8 cellular contexts compared by ENCODE assay signal in the genomic region with DNA sequence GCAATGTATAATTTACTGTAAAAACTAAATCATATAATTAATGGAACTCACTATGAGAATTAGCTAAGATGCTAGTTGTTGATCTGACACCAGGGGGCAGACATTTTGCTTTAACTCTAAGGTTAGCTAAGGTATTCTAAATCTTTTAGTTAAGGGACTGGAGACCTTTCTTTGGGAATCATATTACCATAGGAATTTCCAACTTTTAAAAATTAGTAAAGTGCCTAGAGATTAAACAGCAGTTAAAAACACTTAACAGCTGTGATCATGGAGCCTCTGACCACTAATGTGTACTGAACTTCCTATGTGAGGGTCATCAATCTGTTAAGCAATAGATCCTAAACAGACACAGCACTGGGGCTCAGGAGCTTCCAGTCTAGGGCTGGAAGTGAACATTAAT.
DNase-seq lines count a peak whose midpoint lies in the region; ATAC-seq and TF ChIP-seq lines count a peak whose summit lies in the region.

No MANE protein-coding gene starts in this region.

- DNase-seq in COLO668 (lab: John Stamatoyannopoulos, UW; ENCODE audit: unreplicated experiment) (peak; percentile 42), GM20000 (ENCODE audit: low spot score) (peak; percentile 39), NCI-H2171 treated with DMSO at 0.1 percent for 48 hours (lab: John Stamatoyannopoulos, UW) (peak; percentile 17), left lobe of liver (ENCODE audit: low spot score) (no peak)
- no peak for DNase-seq in activated T-helper 1 cell treated with anti-CD3 and anti-CD28 coated beads, Interleukin-12 subunit alpha, Interleukin-12 subunit beta, Interleukin-2, Interleukin-4 antibody, amounts not matched to agents 30 ng/mL and 10 ng/mL and 1 ng/mL, durations not matched to agents 14 hours and 24 hours and 36 hours (ENCODE audit: low spot score)

- H3K4me3 Mint-ChIP-seq in brain: no peak overlapping the region
- H3K4me3 Mint-ChIP-seq in activated T-helper 1 cell treated with anti-CD3 and anti-CD28 coated beads, Interleukin-12 subunit alpha, Interleukin-12 subunit beta, Interleukin-2, Interleukin-4 antibody, amounts not matched to agents 30 ng/mL and 10 ng/mL and 1 ng/mL, durations not matched to agents 14 hours and 24 hours and 36 hours: no peak overlapping the region

- ATAC-seq in left lobe of liver (peak; percentile 85), GM19467 (IDR thresholded peaks at IDR 0.05; ENCODE audit: unreplicated experiment) (no peak), GM18861 (IDR thresholded peaks at IDR 0.05; ENCODE audit: unreplicated experiment) (no peak)

- TF ChIP-seq CTCF in GM20000 (IDR thresholded peaks at IDR 0.05; ENCODE audit: extremely low read depth, missing control alignments) (peak; percentile 41), brain (conservative IDR thresholded peaks at IDR 0.05) (peak; percentile 80 to 85)

- intact Hi-C loops in activated T-helper 1 cell treated with anti-CD3 and anti-CD28 coated beads, Interleukin-12 subunit alpha, Interleukin-12 subunit beta, Interleukin-2, Interleukin-4 antibody, amounts not matched to agents 30 ng/mL and 10 ng/mL and 1 ng/mL, durations not matched to agents 14 hours and 24 hours and 36 hours (cut with micrococcal nuclease): loop anchor here (1.0 kb wide), 1 partner anchor 236 kb away; no protein-coding TSS in a partner anchor

- no peaks in the 10 kb centered on the region for H3K27me3 Mint-ChIP-seq in brain
- no peaks in the 10 kb centered on the region for H3K27me3 Mint-ChIP-seq in activated T-helper 1 cell treated with anti-CD3 and anti-CD28 coated beads, Interleukin-12 subunit alpha, Interleukin-12 subunit beta, Interleukin-2, Interleukin-4 antibody, amounts not matched to agents 30 ng/mL and 10 ng/mL and 1 ng/mL, durations not matched to agents 14 hours and 24 hours and 36 hours (ENCODE audit: insufficient read depth)

- no peak overlapping the region for H3K27ac Mint-ChIP-seq in brain
- H3K27ac Mint-ChIP-seq in activated T-helper 1 cell treated with anti-CD3 and anti-CD28 coated beads, Interleukin-12 subunit alpha, Interleukin-12 subunit beta, Interleukin-2, Interleukin-4 antibody, amounts not matched to agents 30 ng/mL and 10 ng/mL and 1 ng/mL, durations not matched to agents 14 hours and 24 hours and 36 hours: no peak overlapping the region

- H3K9me3 Mint-ChIP-seq in brain: peaks cover 0 to 3% (median 0%) of the 10 kb centered on the region in 5 experiments
- no peaks in the 10 kb centered on the region for H3K9me3 Mint-ChIP-seq in activated T-helper 1 cell treated with anti-CD3 and anti-CD28 coated beads, Interleukin-12 subunit alpha, Interleukin-12 subunit beta, Interleukin-2, Interleukin-4 antibody, amounts not matched to agents 30 ng/mL and 10 ng/mL and 1 ng/mL, durations not matched to agents 14 hours and 24 hours and 36 hours

- H3K4me1 Mint-ChIP-seq in brain: peaks cover 12% of the 10 kb centered on the region
- no peaks in the 10 kb centered on the region for H3K4me1 Mint-ChIP-seq in activated T-helper 1 cell treated with anti-CD3 and anti-CD28 coated beads, Interleukin-12 subunit alpha, Interleukin-12 subunit beta, Interleukin-2, Interleukin-4 antibody, amounts not matched to agents 30 ng/mL and 10 ng/mL and 1 ng/mL, durations not matched to agents 14 hours and 24 hours and 36 hours (ENCODE audit: low read depth)

- H3K36me3 Mint-ChIP-seq in brain: peaks cover 5% of the 10 kb centered on the region
- H3K36me3 Mint-ChIP-seq in activated T-helper 1 cell treated with anti-CD3 and anti-CD28 coated beads, Interleukin-12 subunit alpha, Interleukin-12 subunit beta, Interleukin-2, Interleukin-4 antibody, amounts not matched to agents 30 ng/mL and 10 ng/mL and 1 ng/mL, durations not matched to agents 14 hours and 24 hours and 36 hours (ENCODE audit: low read depth): no peaks in the 10 kb centered on the region

Comparison
In these comparisons a context has a peak if more than half of its experiments do, and no peak if none do; other contexts are left out.
1. DNase-seq: peak in COLO668 (single experiment), GM20000 (single experiment) and NCI-H2171 treated with DMSO at 0.1 percent for 48 hours (single experiment); none in left lobe of liver (single experiment) and activated T-helper 1 cell treated with anti-CD3 and anti-CD28 coated beads, Interleukin-12 subunit alpha, Interleukin-12 subunit beta, Interleukin-2, Interleukin-4 antibody, amounts not matched to agents 30 ng/mL and 10 ng/mL and 1 ng/mL, durations not matched to agents 14 hours and 24 hours and 36 hours (single experiment).